ENCODE assay signal across 1 cellular context in the genomic region with DNA sequence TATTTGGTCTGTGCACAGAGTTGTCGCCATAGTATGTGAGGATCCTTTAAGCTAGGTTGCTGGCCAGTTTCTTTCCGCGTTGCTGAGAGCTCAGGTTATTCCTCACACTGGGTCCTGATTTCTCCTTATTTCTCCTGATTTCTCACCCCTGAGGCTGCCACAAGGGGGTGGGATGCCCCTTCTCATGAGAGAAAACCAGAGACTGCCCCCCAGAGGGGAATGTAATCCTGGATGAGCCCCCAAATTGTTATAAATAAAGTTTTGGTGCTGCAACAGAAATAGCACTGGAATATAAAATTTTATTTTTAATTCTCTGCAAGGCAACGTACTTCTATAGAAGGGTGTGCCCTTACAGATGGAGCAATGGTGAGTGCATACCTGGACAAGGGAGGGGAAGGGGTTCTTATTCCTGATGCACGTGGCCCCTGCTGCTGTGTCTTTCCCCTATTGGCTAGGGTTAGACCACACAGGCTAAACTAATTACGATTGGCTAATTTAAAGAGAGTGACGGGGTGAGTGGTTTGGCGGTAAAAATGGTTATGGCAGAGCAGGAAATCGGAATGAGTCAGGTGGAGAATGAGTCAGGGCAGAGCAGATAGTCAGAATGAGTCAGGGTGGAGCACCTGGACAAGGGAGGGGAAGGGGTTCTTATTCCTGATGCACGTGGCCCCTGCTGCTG.
TF ChIP-seq lines count a peak whose summit lies in the region.
"Not testable (repeated sequence)": the region's sequence is repeated elsewhere in the genome, so short reads cannot be mapped to it uniquely, and the experiment has no call there.

No MANE protein-coding gene starts in this region.

TF ChIP-seq in K562, 482 proteins besides CTCF, POLR2A, EP300 and RAD21:
- TF ChIP-seq, protein P1, sequence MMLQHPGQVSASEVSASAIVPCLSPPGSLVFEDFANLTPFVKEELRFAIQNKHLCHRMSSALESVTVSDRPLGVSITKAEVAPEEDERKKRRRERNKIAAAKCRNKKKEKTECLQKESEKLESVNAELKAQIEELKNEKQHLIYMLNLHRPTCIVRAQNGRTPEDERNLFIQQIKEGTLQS (IDR thresholded peaks at IDR 0.05): peak; percentile 44
- TF ChIP-seq, protein P1 (CRISPR knock-in tag; conservative IDR thresholded peaks at IDR 0.05): not testable (repeated sequence)
- TF ChIP-seq TRIM24 (IDR thresholded peaks at IDR 0.05) (peak; percentile 45 to 52; a peak in 2 of 4 replicates), FOSL1 (tag; conservative IDR thresholded peaks at IDR 0.05) (0 out of 2 replicates have a peak, but pooled peaks have one; percentile 29), SMC3 (conservative IDR thresholded peaks at IDR 0.05; ENCODE audit: insufficient read depth, low read depth, low read length) (0 out of 2 replicates have a peak, but pooled peaks have one; percentile 1)
- TF ChIP-seq, protein P2, sequence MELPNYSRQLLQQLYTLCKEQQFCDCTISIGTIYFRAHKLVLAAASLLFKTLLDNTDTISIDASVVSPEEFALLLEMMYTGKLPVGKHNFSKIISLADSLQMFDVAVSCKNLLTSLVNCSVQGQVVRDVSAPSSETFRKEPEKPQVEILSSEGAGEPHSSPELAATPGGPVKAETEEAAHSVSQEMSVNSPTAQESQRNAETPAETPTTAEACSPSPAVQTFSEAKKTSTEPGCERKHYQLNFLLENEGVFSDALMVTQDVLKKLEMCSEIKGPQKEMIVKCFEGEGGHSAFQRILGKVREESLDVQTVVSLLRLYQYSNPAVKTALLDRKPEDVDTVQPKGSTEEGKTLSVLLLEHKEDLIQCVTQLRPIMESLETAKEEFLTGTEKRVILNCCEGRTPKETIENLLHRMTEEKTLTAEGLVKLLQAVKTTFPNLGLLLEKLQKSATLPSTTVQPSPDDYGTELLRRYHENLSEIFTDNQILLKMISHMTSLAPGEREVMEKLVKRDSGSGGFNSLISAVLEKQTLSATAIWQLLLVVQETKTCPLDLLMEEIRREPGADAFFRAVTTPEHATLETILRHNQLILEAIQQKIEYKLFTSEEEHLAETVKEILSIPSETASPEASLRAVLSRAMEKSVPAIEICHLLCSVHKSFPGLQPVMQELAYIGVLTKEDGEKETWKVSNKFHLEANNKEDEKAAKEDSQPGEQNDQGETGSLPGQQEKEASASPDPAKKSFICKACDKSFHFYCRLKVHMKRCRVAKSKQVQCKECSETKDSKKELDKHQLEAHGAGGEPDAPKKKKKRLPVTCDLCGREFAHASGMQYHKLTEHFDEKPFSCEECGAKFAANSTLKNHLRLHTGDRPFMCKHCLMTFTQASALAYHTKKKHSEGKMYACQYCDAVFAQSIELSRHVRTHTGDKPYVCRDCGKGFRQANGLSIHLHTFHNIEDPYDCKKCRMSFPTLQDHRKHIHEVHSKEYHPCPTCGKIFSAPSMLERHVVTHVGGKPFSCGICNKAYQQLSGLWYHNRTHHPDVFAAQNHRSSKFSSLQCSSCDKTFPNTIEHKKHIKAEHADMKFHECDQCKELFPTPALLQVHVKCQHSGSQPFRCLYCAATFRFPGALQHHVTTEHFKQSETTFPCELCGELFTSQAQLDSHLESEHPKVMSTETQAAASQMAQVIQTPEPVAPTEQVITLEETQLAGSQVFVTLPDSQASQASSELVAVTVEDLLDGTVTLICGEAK (IDR thresholded peaks at IDR 0.05): 0 out of 2 replicates have a peak, but pooled peaks have one; percentile 21
- TF ChIP-seq, protein P2 (CRISPR knock-in tag; IDR thresholded peaks at IDR 0.05): not testable (repeated sequence)
- TF ChIP-seq, protein P3, sequence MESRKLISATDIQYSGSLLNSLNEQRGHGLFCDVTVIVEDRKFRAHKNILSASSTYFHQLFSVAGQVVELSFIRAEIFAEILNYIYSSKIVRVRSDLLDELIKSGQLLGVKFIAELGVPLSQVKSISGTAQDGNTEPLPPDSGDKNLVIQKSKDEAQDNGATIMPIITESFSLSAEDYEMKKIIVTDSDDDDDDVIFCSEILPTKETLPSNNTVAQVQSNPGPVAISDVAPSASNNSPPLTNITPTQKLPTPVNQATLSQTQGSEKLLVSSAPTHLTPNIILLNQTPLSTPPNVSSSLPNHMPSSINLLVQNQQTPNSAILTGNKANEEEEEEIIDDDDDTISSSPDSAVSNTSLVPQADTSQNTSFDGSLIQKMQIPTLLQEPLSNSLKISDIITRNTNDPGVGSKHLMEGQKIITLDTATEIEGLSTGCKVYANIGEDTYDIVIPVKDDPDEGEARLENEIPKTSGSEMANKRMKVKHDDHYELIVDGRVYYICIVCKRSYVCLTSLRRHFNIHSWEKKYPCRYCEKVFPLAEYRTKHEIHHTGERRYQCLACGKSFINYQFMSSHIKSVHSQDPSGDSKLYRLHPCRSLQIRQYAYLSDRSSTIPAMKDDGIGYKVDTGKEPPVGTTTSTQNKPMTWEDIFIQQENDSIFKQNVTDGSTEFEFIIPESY (CRISPR knock-in tag; IDR thresholded peaks at IDR 0.05): peak; percentile 74; the same call in 1 of the 2 replicates
